Comparison of ENCODE assay signal across 14 cellular contexts in the genomic region with DNA sequence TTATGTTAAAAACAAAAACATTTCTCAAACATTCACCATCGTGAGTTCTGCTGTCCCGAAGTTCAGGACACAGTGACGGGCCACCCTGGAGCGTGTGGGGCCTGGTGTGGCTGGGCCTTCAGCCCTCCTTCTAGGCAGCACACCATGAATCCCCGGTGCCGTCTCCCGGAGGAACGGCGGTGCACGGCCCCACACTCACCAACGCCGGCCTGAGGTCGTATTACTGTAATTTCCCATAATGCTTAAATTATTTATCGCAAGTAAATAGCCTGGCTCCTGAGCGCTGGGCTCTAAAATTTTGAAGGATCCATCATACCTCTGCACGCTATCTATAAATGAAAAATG. TPM values are rescaled to one million over a fixed set of nuclear protein-coding genes. Genes with fewer than 3 reads are reported as not detected.
DNase-seq lines count a peak whose midpoint lies in the region; ATAC-seq and TF ChIP-seq lines count a peak whose summit lies in the region.
"Had no signal": no experiment of that assay in that cellular context is flagged by ENCODE, and none has a peak within 500 bp of the region (broad histone marks: within the 10 kb centered on the region; RNA-seq: fewer than 3 reads in every experiment).

No MANE protein-coding gene starts in this region.

- intact Hi-C loops in CD14-positive monocyte (cut with micrococcal nuclease) = loop anchor here (5.0 to 10.0 kb wide), 7 partner anchors 36 to 1068 kb away; a partner anchor contains a TSS
- intact Hi-C loops in left ventricle myocardium superior (cut with micrococcal nuclease) = no loop called here

- TF ChIP-seq CTCF in CD14-positive monocyte (IDR thresholded peaks at IDR 0.05) = no peak
- no peak for TF ChIP-seq CTCF in GM23338 (conservative IDR thresholded peaks at IDR 0.05; ENCODE audit: low read depth in 2 of 2)
- no peak for TF ChIP-seq CTCF in nephron (IDR thresholded peaks at IDR 0.05; ENCODE audit: unreplicated experiment in 3 of 3)

- H3K4me3 ChIP-seq in GM23338 (peak overlapping the region; percentile 62; the same call in 1 of the 2 replicates), adipocyte (ENCODE audit: low read length) (peak overlapping the region; percentile 81)
- H3K4me3 ChIP-seq: K562 had no signal

- no peaks in the 10 kb centered on the region for H4K20me1 ChIP-seq in GM23338 (replicated peaks; ENCODE audit: insufficient read depth)

- H3K4me1 Mint-ChIP-seq in CD14-positive monocyte (peaks cover 24% of the 10 kb centered on the region), GM23338 (peaks cover 15% of the 10 kb centered on the region), nephron (peaks cover 9% of the 10 kb centered on the region)

- peak overlapping the region; percentile 81 for H3K4me2 ChIP-seq in GM23338

- no peak overlapping the region for H3K27ac ChIP-seq in GM23338 (ENCODE audit: low read depth)
- H3K27ac ChIP-seq: adrenal gland, right lobe of liver, thoracic aorta had no signal

- no peaks in the 10 kb centered on the region; the same call in 1 of the 2 replicates for H3K4me1 ChIP-seq in GM23338 (ENCODE audit: insufficient read depth)
- peaks cover 12% of the 10 kb centered on the region for H3K4me1 ChIP-seq in adipocyte (ENCODE audit: control insufficient read depth, insufficient read depth, low read length)

- H3K27me3 ChIP-seq in GM23338 (ENCODE audit: insufficient read depth) = peaks cover 42% of the 10 kb centered on the region
- H3K27me3 ChIP-seq in adipocyte (replicated peaks; ENCODE audit: control insufficient read depth, insufficient read depth, low read length) = no peaks in the 10 kb centered on the region
- H3K27me3 ChIP-seq: adrenal gland, right lobe of liver had no signal

- H3K9me3 Mint-ChIP-seq in CD14-positive monocyte = peaks cover 0 to 11% (median 5%) of the 10 kb centered on the region in 7 donors
- peaks cover 23% of the 10 kb centered on the region for H3K9me3 Mint-ChIP-seq in GM23338
- H3K9me3 Mint-ChIP-seq in nephron = peaks cover 12% of the 10 kb centered on the region

- H3K36me3 ChIP-seq in GM23338 (ENCODE audit: insufficient read depth) (peaks cover 4% of the 10 kb centered on the region; the same call in 1 of the 2 replicates), adipocyte (ENCODE audit: control insufficient read depth, insufficient read depth, low read length, severe bottlenecking) (no peaks in the 10 kb centered on the region)
- H3K36me3 ChIP-seq: adrenal gland, right lobe of liver, thoracic aorta had no signal

- H3K9me2 ChIP-seq in GM23338 (ENCODE audit: insufficient read depth) = no peaks in the 10 kb centered on the region
- H3K9me2 ChIP-seq: SK-N-SH had no signal

- peaks cover 12 to 14% of the 10 kb centered on the region in 2 donors for H3K36me3 Mint-ChIP-seq in CD14-positive monocyte
- peaks cover 17% of the 10 kb centered on the region for H3K36me3 Mint-ChIP-seq in GM23338 (ENCODE audit: low read depth)
- H3K36me3 Mint-ChIP-seq in nephron (ENCODE audit: low read depth) = no peaks in the 10 kb centered on the region

- no peaks in the 10 kb centered on the region for H3K79me2 ChIP-seq in GM23338 (replicated peaks; ENCODE audit: insufficient read depth)

- no peaks in the 10 kb centered on the region for H3K9me3 ChIP-seq in adipocyte (ENCODE audit: control insufficient read depth, low read length)
- H3K9me3 ChIP-seq: adrenal gland, right lobe of liver, SK-N-SH, thoracic aorta had no signal

- no peak overlapping the region for H2AFZ ChIP-seq in GM23338

- peaks cover 23 to 41% (median 24%) of the 10 kb centered on the region in 3 donors for H3K27me3 Mint-ChIP-seq in CD14-positive monocyte (ENCODE audit: low read depth in 3 of 3)
- H3K27me3 Mint-ChIP-seq in GM23338 (ENCODE audit: insufficient read depth, low read depth, poor library complexity) = peaks cover 38% of the 10 kb centered on the region
- H3K27me3 Mint-ChIP-seq in nephron (ENCODE audit: low read depth) = peaks cover 64% of the 10 kb centered on the region

- H3K27ac Mint-ChIP-seq in CD14-positive monocyte (no peak overlapping the region), GM23338 (no peak overlapping the region), nephron (no peak overlapping the region)

- H3F3A ChIP-seq in GM23338 (replicated peaks; ENCODE audit: low read depth) = no peaks in the 10 kb centered on the region

- peak overlapping the region; percentile 96 to 97 for H3K4me3 Mint-ChIP-seq in CD14-positive monocyte
- peak overlapping the region; percentile 87; the same call in 2 of the 3 replicates for H3K4me3 Mint-ChIP-seq in GM23338
- peak overlapping the region; percentile 78 to 91 (median 88) for H3K4me3 Mint-ChIP-seq in nephron

- H3K9ac ChIP-seq in adipocyte (ENCODE audit: low read length) = no peak overlapping the region

- ATAC-seq in GM23338 = no peak
- no peak for ATAC-seq in GM19397 (IDR thresholded peaks at IDR 0.05; ENCODE audit: unreplicated experiment)
- no peak for ATAC-seq in left ventricle myocardium superior
- ATAC-seq: K562 had no signal

- DNase-seq in CD14-positive monocyte (ENCODE audit: low spot score) = no peak
- no peak for DNase-seq in GM23338 (ENCODE audit: low spot score)
- DNase-seq in adipocyte (ENCODE audit: low read depth) = no peak
- no peak for DNase-seq in mesenteric fat pad (ENCODE audit: low spot score)
- DNase-seq in left ventricle myocardium superior = no peak
- no peak for DNase-seq in Ammon's horn (ENCODE audit: low spot score)
- DNase-seq: NK-92 treated with Interleukin-12 subunit alpha and Interleukin-12 subunit beta, amount 100 ng/mL, for 24 hours had no signal

TF ChIP-seq in GM23338, 12 proteins besides CTCF, POLR2A, EP300 and RAD21 (continues in another document):
- TF ChIP-seq POLR2AphosphoS5 (IDR thresholded peaks at IDR 0.05; ENCODE audit: low read depth) = no peak
- no peak for TF ChIP-seq EZH2phosphoT487 (IDR thresholded peaks at IDR 0.05; ENCODE audit: unreplicated experiment)
- TF ChIP-seq NANOG (IDR thresholded peaks at IDR 0.05; ENCODE audit: borderline replicate concordance) = no peak
- TF ChIP-seq, protein P1, sequence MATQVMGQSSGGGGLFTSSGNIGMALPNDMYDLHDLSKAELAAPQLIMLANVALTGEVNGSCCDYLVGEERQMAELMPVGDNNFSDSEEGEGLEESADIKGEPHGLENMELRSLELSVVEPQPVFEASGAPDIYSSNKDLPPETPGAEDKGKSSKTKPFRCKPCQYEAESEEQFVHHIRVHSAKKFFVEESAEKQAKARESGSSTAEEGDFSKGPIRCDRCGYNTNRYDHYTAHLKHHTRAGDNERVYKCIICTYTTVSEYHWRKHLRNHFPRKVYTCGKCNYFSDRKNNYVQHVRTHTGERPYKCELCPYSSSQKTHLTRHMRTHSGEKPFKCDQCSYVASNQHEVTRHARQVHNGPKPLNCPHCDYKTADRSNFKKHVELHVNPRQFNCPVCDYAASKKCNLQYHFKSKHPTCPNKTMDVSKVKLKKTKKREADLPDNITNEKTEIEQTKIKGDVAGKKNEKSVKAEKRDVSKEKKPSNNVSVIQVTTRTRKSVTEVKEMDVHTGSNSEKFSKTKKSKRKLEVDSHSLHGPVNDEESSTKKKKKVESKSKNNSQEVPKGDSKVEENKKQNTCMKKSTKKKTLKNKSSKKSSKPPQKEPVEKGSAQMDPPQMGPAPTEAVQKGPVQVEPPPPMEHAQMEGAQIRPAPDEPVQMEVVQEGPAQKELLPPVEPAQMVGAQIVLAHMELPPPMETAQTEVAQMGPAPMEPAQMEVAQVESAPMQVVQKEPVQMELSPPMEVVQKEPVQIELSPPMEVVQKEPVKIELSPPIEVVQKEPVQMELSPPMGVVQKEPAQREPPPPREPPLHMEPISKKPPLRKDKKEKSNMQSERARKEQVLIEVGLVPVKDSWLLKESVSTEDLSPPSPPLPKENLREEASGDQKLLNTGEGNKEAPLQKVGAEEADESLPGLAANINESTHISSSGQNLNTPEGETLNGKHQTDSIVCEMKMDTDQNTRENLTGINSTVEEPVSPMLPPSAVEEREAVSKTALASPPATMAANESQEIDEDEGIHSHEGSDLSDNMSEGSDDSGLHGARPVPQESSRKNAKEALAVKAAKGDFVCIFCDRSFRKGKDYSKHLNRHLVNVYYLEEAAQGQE (IDR thresholded peaks at IDR 0.05; ENCODE audit: unreplicated experiment) = no peak
- TF ChIP-seq ZNF331 (CRISPR knock-in tag; IDR thresholded peaks at IDR 0.05; ENCODE audit: low read depth) = no peak

RNA-seq across cellular contexts. Expression of a gene that starts 1.4 kb away (rescaled TPM):
- polyA plus RNA-seq in CD14-positive monocyte (10 to 100 TPM; 13.6 to 18.4 TPM), GM23338 (2016; fragmentation: Nextera tagmentation; extraction: Ambion mirVana) (20.5 and 24.1 TPM in 2 replicates)
- total RNA-seq in GM23338 (2014; rRNA removed; shearing (Covaris generic)) = 8.0 and 10.2 TPM in 2 replicates
- total RNA-seq in mesenteric fat pad (18.3 TPM), left ventricle myocardium superior (4.9 TPM)

RNA-seq across cellular contexts. Expression of a gene that starts 25.7 kb away (rescaled TPM):
- 1 to 10 TPM; 3.6 TPM for polyA plus RNA-seq in CD14-positive monocyte
- 3.1 and 3.5 TPM in 2 replicates for total RNA-seq in GM23338 (2014; rRNA removed; shearing (Covaris generic))
- 2.2 and 2.9 TPM in 2 replicates for polyA plus RNA-seq in GM23338 (2016; fragmentation: Nextera tagmentation; extraction: Ambion mirVana)
- total RNA-seq in mesenteric fat pad = 9.0 TPM
- 3.2 TPM for total RNA-seq in left ventricle myocardium superior
